20 cellular contexts compared by ENCODE assay signal in genomic region chr13:44158741-44159632, GRCh38.
DNase-seq lines count a peak whose midpoint lies in the region; ATAC-seq and TF ChIP-seq lines count a peak whose summit lies in the region.
"Had no signal": no experiment of that assay in that cellular context is flagged by ENCODE, and none has a peak within 500 bp of the region (broad histone marks: within the 10 kb centered on the region; RNA-seq: fewer than 3 reads in every experiment).

No MANE protein-coding gene starts in this region.

- peak; percentile 44 to 45 for ATAC-seq in right cardiac atrium
- peak; percentile 22 for ATAC-seq in sciatic nerve
- peak; percentile 13 for ATAC-seq in aorta (ENCODE audit: low FRiP score)
- no peak for ATAC-seq in GM21423 (IDR thresholded peaks at IDR 0.05; ENCODE audit: unreplicated experiment)
- ATAC-seq in GM19463 (IDR thresholded peaks at IDR 0.05; ENCODE audit: unreplicated experiment), result no peak
- ATAC-seq: naive thymus-derived CD4-positive, alpha-beta T cell had no signal

- H3K27ac ChIP-seq in right cardiac atrium (ENCODE audit: low read length) (peak overlapping the region; percentile 66), esophagus squamous epithelium (peak overlapping the region; percentile 73 to 88 (median 80)), aorta (ENCODE audit: low read depth in 1 of 2, low read length in 2 of 2) (peak overlapping the region; percentile 92), spleen (no peak overlapping the region)
- H3K27ac ChIP-seq: C4-2B, parathyroid adenoma had no signal

- DNase-seq in right cardiac atrium (peak; percentile 40 to 78 (median 74)), cardiac septum (ENCODE audit: low spot score) (no peak), esophagus squamous epithelium (lab: John Stamatoyannopoulos, UW) (no peak), sciatic nerve (ENCODE audit: low spot score) (no peak), aorta (peak in 1 of 2 donors; percentile 71), spleen (no peak)
- DNase-seq: activated CD4-positive, alpha-beta T cell treated with anti-CD3 and anti-CD28 coated beads, Interleukin-2, amount 10 ng/mL, durations not matched to agents 24 days and 14 days; activated effector memory CD4-positive, alpha-beta T cell treated with Interleukin-2 at 50 U/mL for 16 hours; adrenal gland; GF-D8; Karpas-422; naive thymus-derived CD4-positive, alpha-beta T cell; NCI-H1436; NCI-H2171; stimulated activated CD4-positive, alpha-beta T cell treated with anti-CD3 and anti-CD28 coated beads, Interleukin-12 subunit alpha, Interleukin-12 subunit beta, amount 100 ng/mL, for 4 hours; SW 1271 had no signal

- intact Hi-C loops in right cardiac atrium (cut with DNase I) (loop anchor here in 1 of 4 donors (5.0 kb wide), 1 partner anchor 33 kb away; no protein-coding TSS in a partner anchor), cardiac septum (cut with DNase I) (no loop called here), esophagus squamous epithelium (cut with DNase I) (no loop called here), sciatic nerve (cut with DNase I) (no loop called here), aorta (cut with DNase I) (loop anchor here in 1 of 2 donors (5.0 kb wide), 1 partner anchor 203 kb away; no protein-coding TSS in a partner anchor), spleen (cut with DNase I; ENCODE audit: low total_unique reads) (no loop called here)

- no peaks in the 10 kb centered on the region for H3K36me3 ChIP-seq in esophagus squamous epithelium
- H3K36me3 ChIP-seq in aorta (ENCODE audit: control insufficient read depth in 1 of 2, insufficient read depth in 2 of 2, low read length in 1 of 2), result no peaks in the 10 kb centered on the region
- no peaks in the 10 kb centered on the region for H3K36me3 ChIP-seq in spleen
- H3K36me3 ChIP-seq: adrenal gland had no signal

- H3K4me3 ChIP-seq in right cardiac atrium (ENCODE audit: low read length) (no peak overlapping the region), esophagus squamous epithelium (no peak overlapping the region), aorta (ENCODE audit: low read length in 2 of 2) (no peak overlapping the region), spleen (no peak overlapping the region)
- H3K4me3 ChIP-seq: adrenal gland had no signal

- H3K4me1 ChIP-seq in right cardiac atrium (ENCODE audit: control insufficient read depth, insufficient read depth, low read length), result peaks cover 5% of the 10 kb centered on the region
- H3K4me1 ChIP-seq in esophagus squamous epithelium, result peaks cover 18 to 55% (median 33%) of the 10 kb centered on the region in 3 donors
- H3K4me1 ChIP-seq in aorta (ENCODE audit: control insufficient read depth in 1 of 2, insufficient read depth in 2 of 2, low read length in 2 of 2), result peaks cover 8 to 9% of the 10 kb centered on the region in 2 donors
- no peaks in the 10 kb centered on the region for H3K4me1 ChIP-seq in spleen
- H3K4me1 ChIP-seq: adrenal gland, parathyroid adenoma had no signal

- H3K9me3 ChIP-seq in right cardiac atrium (ENCODE audit: control insufficient read depth, low read length) (no peaks in the 10 kb centered on the region), esophagus squamous epithelium (no peaks in the 10 kb centered on the region), aorta (ENCODE audit: control insufficient read depth, low read length) (no peaks in the 10 kb centered on the region), spleen (no peaks in the 10 kb centered on the region)
- H3K9me3 ChIP-seq: adrenal gland had no signal

- WGBS in right cardiac atrium, result 44% methylated on average over 16 of the region's 16 CpGs
- WGBS in esophagus squamous epithelium, 2 donors, result 31 to 50% methylated on average over 12 to 16 of the region's 16 CpGs
- WGBS in aorta, 2 donors, result 4 to 6% methylated on average over 16 of the region's 16 CpGs
- WGBS in spleen, 5 donors, result 77 to 91% (median 87%) methylated on average over 16 of the region's 16 CpGs

- no peak for TF ChIP-seq POLR2A in esophagus squamous epithelium (IDR thresholded peaks at IDR 0.05)
- TF ChIP-seq POLR2A in spleen (IDR thresholded peaks at IDR 0.05), result no peak

- no peak for TF ChIP-seq CTCF in esophagus squamous epithelium (IDR thresholded peaks at IDR 0.05)
- no peak for TF ChIP-seq CTCF in spleen (IDR thresholded peaks at IDR 0.05 in 8 of 11, conservative IDR thresholded peaks at IDR 0.05 in 3 of 11)

- H3K27me3 ChIP-seq in right cardiac atrium (ENCODE audit: control insufficient read depth, insufficient read depth) (no peaks in the 10 kb centered on the region), esophagus squamous epithelium (no peaks in the 10 kb centered on the region), aorta (ENCODE audit: control insufficient read depth in 1 of 2, insufficient read depth in 2 of 2, low read length in 1 of 2) (no peaks in the 10 kb centered on the region), spleen (replicated peaks in 1 of 7) (no peaks in the 10 kb centered on the region)
- H3K27me3 ChIP-seq: adrenal gland had no signal

Comparison
In these comparisons a context has a peak if more than half of its experiments do, and no peak if none do; other contexts are left out.
1. DNase-seq: peak in right cardiac atrium (3 of 3); none in cardiac septum (single experiment), esophagus squamous epithelium (single experiment), sciatic nerve (single experiment) and spleen (single experiment).
2. ATAC-seq: peak in right cardiac atrium (2 of 2), sciatic nerve (single experiment) and aorta (single experiment); none in GM21423 (single experiment) and GM19463 (single experiment).
3. H3K27ac ChIP-seq: peak in right cardiac atrium (single experiment), esophagus squamous epithelium (4 of 4) and aorta (2 of 2); none in spleen (0 of 8).